ENCODE assay signal across 1 cellular context in genomic region chr2:207624170-207625013, GRCh38.
TF ChIP-seq lines count a peak whose summit lies in the region.

No MANE protein-coding gene starts in this region.

TF ChIP-seq in HepG2, 621 proteins besides CTCF, POLR2A, EP300 and RAD21 (continued from another document and continues in another):
- TF ChIP-seq AKNA (CRISPR knock-in tag; IDR thresholded peaks at IDR 0.05; ENCODE audit: borderline replicate concordance) (no peak), THRA (CRISPR knock-in tag; IDR thresholded peaks at IDR 0.05; ENCODE audit: borderline replicate concordance) (no peak; the same call in 1 of the 2 replicates), ZGPAT (CRISPR knock-in tag; IDR thresholded peaks at IDR 0.05) (no peak), MLX (CRISPR knock-in tag; IDR thresholded peaks at IDR 0.05) (0 out of 2 replicates have a peak, but pooled peaks have one; percentile 37), TMF1 (CRISPR knock-in tag; IDR thresholded peaks at IDR 0.05; ENCODE audit: low read depth) (no peak; the same call in 1 of the 2 replicates), ARID3A (IDR thresholded peaks at IDR 0.05; ENCODE audit: low read depth, low read length) (no peak), ZNF597 (CRISPR knock-in tag; IDR thresholded peaks at IDR 0.05) (no peak), SYNCRIP (IDR thresholded peaks at IDR 0.05; ENCODE audit: insufficient read depth, low read depth, low read length) (no peak), ZNF264 (CRISPR knock-in tag; IDR thresholded peaks at IDR 0.05) (no peak; the same call in none of the 2 replicates), ZFY (CRISPR knock-in tag; IDR thresholded peaks at IDR 0.05) (no peak), PREB (CRISPR knock-in tag; IDR thresholded peaks at IDR 0.05) (no peak), ATF4 (CRISPR knock-in tag; IDR thresholded peaks at IDR 0.05) (0 out of 4 replicates have a peak, but pooled peaks of 1 of the 2 experiments have one; percentile 19), DBP (CRISPR knock-in tag; IDR thresholded peaks at IDR 0.05; ENCODE audit: not compliant biosample characterization) (no peak), BRF2 (CRISPR knock-in tag; IDR thresholded peaks at IDR 0.05) (no peak), ZNF652 (CRISPR knock-in tag; IDR thresholded peaks at IDR 0.05; ENCODE audit: borderline replicate concordance, low read depth) (no peak), MTA3 (CRISPR knock-in tag; IDR thresholded peaks at IDR 0.05) (no peak), SNAPC2 (CRISPR knock-in tag; IDR thresholded peaks at IDR 0.05) (no peak), ZNF530 (CRISPR knock-in tag; IDR thresholded peaks at IDR 0.05; ENCODE audit: low read depth) (no peak), ZBTB20 (CRISPR knock-in tag; IDR thresholded peaks at IDR 0.05; ENCODE audit: borderline replicate concordance, low read depth) (0 out of 2 replicates have a peak, but pooled peaks have one; percentile 10), ZNF234 (CRISPR knock-in tag; conservative IDR thresholded peaks at IDR 0.05) (no peak), ETV5 (CRISPR knock-in tag; IDR thresholded peaks at IDR 0.05; ENCODE audit: borderline replicate concordance) (no peak; the same call in 1 of the 2 replicates), BCLAF1 (IDR thresholded peaks at IDR 0.05) (no peak), RFX1 (IDR thresholded peaks at IDR 0.05) (no peak), RAD51 (IDR thresholded peaks at IDR 0.05; ENCODE audit: borderline replicate concordance) (no peak), MIXL1 (CRISPR knock-in tag; IDR thresholded peaks at IDR 0.05) (no peak), ZFP1 (CRISPR knock-in tag; IDR thresholded peaks at IDR 0.05) (no peak), IRX3 (CRISPR knock-in tag; IDR thresholded peaks at IDR 0.05; ENCODE audit: borderline replicate concordance, low read depth) (no peak), MXD4 (CRISPR knock-in tag; IDR thresholded peaks at IDR 0.05) (no peak), ZNF562 (CRISPR knock-in tag; IDR thresholded peaks at IDR 0.05; ENCODE audit: borderline replicate concordance) (0 out of 2 replicates have a peak, but pooled peaks have one; percentile 27), SAFB2 (CRISPR knock-in tag; IDR thresholded peaks at IDR 0.05; ENCODE audit: borderline replicate concordance, low read depth) (no peak), REST (IDR thresholded peaks at IDR 0.05; ENCODE audit: borderline replicate concordance in 1 of 2, low read depth in 1 of 2, low read length in 2 of 2) (peak in 1 of 2 experiments; percentile 41; a peak in 2 of 4 replicates), BORCS8-MEF2B (CRISPR knock-in tag; IDR thresholded peaks at IDR 0.05) (no peak), CEBPB (IDR thresholded peaks at IDR 0.05; ENCODE audit: borderline replicate concordance, low read depth, low read length) (no peak)
